ENCODE assay signal across 17 cellular contexts in genomic region chr9:27349681-27350080, GRCh38. TPM values are rescaled to one million over a fixed set of nuclear protein-coding genes. Genes with fewer than 3 reads are reported as not detected.
DNase-seq lines count a peak whose midpoint lies in the region; ATAC-seq and TF ChIP-seq lines count a peak whose summit lies in the region.
"Had no signal": no experiment of that assay in that cellular context is flagged by ENCODE, and none has a peak within 500 bp of the region (broad histone marks: within the 10 kb centered on the region; RNA-seq: fewer than 3 reads in every experiment).

No MANE protein-coding gene starts in this region.

- H3K23me2 ChIP-seq in H9 (ENCODE audit: insufficient read length, low read depth, low read length, poor library complexity, severe bottlenecking), result no peaks in the 10 kb centered on the region

- no peak overlapping the region for H4K91ac ChIP-seq in H9 (ENCODE audit: insufficient read length, low read depth, low read length)

- H3K9me3 ChIP-seq in A673 (ENCODE audit: low read depth, low read length, poor library complexity, severe bottlenecking) (no peaks in the 10 kb centered on the region), H9 (ENCODE audit: control insufficient read depth, low read depth, low read length) (no peaks in the 10 kb centered on the region), BE2C (no peaks in the 10 kb centered on the region)
- H3K9me3 ChIP-seq: MG63, SK-N-SH had no signal

- H3K27ac ChIP-seq in A673 (ENCODE audit: low read depth, low read length, poor library complexity, severe bottlenecking) (no peak overlapping the region), H9 (ENCODE audit: insufficient read length, low read depth, low read length) (no peak overlapping the region)
- H3K27ac ChIP-seq: KMS-11, PC-9 had no signal

- H3K4me1 Mint-ChIP-seq in H9, result peaks cover 37% of the 10 kb centered on the region in 2 experiments
- H3K4me1 Mint-ChIP-seq in dendritic cell treated with granulocyte-macrophage colony-stimulating factor and Interleukin-4, amounts not matched to agents 40 ng/mL and 50 ng/mL, for 4 days (ENCODE audit: low read depth), result peaks cover 82% of the 10 kb centered on the region
- peaks cover 54% of the 10 kb centered on the region for H3K4me1 Mint-ChIP-seq in neural crest cell

- ATAC-seq in GM18858 (IDR thresholded peaks at IDR 0.05; ENCODE audit: unreplicated experiment), result no peak

- CTCF ChIA-PET in A673 (lab: Charles Lee), result no interaction called here

- no peak overlapping the region for H3K23ac ChIP-seq in H9 (ENCODE audit: insufficient read length, low read depth, low read length)

- H4K8ac ChIP-seq in H9 (replicated peaks; ENCODE audit: insufficient read length, low read depth, low read length), result no peak overlapping the region

- H3K18ac ChIP-seq in H9 (ENCODE audit: insufficient read length, low read depth, low read length), result no peak overlapping the region

- H3K79me2 ChIP-seq in H9 (ENCODE audit: insufficient read depth, low read length), result no peaks in the 10 kb centered on the region

- POLR2A ChIA-PET in A673 (lab: Charles Lee; ENCODE audit: low non-redundant PET), result no interaction called here

- BruUV-seq in A673 (replicated peaks; lab: Mats Ljungman, UMichigan), result no TSS peak

- no peaks in the 10 kb centered on the region for H4K20me1 ChIP-seq in H9 (ENCODE audit: control insufficient read depth, insufficient read depth, insufficient read length)

- no peak for TF ChIP-seq CTCF in A673 (conservative IDR thresholded peaks at IDR 0.05; ENCODE audit: low read depth, low read length)
- no peak for TF ChIP-seq CTCF in H9 (conservative IDR thresholded peaks at IDR 0.05)
- TF ChIP-seq CTCF in neural crest cell (conservative IDR thresholded peaks at IDR 0.05), result no peak
- no peak for TF ChIP-seq CTCF in BE2C (IDR thresholded peaks at IDR 0.05; ENCODE audit: low read depth, low read length)

- H3K36me3 Mint-ChIP-seq in H9 (ENCODE audit: insufficient read depth in 1 of 3, low read depth in 3 of 3) (peaks cover 0 to 8% (median 4%) of the 10 kb centered on the region in 3 experiments; a peak in 5 of 7 replicates), neural crest cell (ENCODE audit: low read depth) (peaks cover 20% of the 10 kb centered on the region)
- H3K36me3 Mint-ChIP-seq in dendritic cell treated with granulocyte-macrophage colony-stimulating factor and Interleukin-4, amounts not matched to agents 40 ng/mL and 50 ng/mL, for 4 days (ENCODE audit: low read depth), result peaks cover 61% of the 10 kb centered on the region
- H3K36me3 Mint-ChIP-seq: CD8-positive, alpha-beta memory T cell had no signal

- H3K9me3 Mint-ChIP-seq in H9 (no peaks in the 10 kb centered on the region), neural crest cell (no peaks in the 10 kb centered on the region)
- H3K9me3 Mint-ChIP-seq in dendritic cell treated with granulocyte-macrophage colony-stimulating factor and Interleukin-4, amounts not matched to agents 40 ng/mL and 50 ng/mL, for 4 days, result no peaks in the 10 kb centered on the region
- H3K9me3 Mint-ChIP-seq: CD8-positive, alpha-beta memory T cell had no signal

- intact Hi-C loops in A673 (cut with micrococcal nuclease; ENCODE audit: unreplicated experiment), result no loop called here
- intact Hi-C loops in dendritic cell treated with granulocyte-macrophage colony-stimulating factor and Interleukin-4, amounts not matched to agents 40 ng/mL and 50 ng/mL, for 4 days (cut with micrococcal nuclease), result no loop called here

- H3K56ac ChIP-seq in H9 (ENCODE audit: insufficient read length, low read depth, low read length), result no peak overlapping the region

- H3T11ph ChIP-seq in H9 (ENCODE audit: low read length), result no peak overlapping the region

- H2BK120ac ChIP-seq in H9 (ENCODE audit: low read depth, low read length, poor library complexity, severe bottlenecking), result no peak overlapping the region

- H2BK12ac ChIP-seq in H9 (ENCODE audit: insufficient read length, low read depth, low read length), result no peak overlapping the region

- H3K9ac ChIP-seq in H9 (ENCODE audit: extremely low read depth, insufficient read length, low read length), result no peak overlapping the region
- H3K9ac ChIP-seq: KMS-11, SK-N-SH had no signal

- H3K4me2 ChIP-seq in H9 (ENCODE audit: insufficient read depth, insufficient read length, low read length), result no peak overlapping the region
- H3K4me2 ChIP-seq: KMS-11, PC-9, SK-N-SH had no signal

- DNase-seq in A673 (ENCODE audit: low spot score), result peak; percentile 19
- DNase-seq in H9, result no peak
- DNase-seq in neural crest cell (ENCODE audit: low read depth, low spot score), result no peak
- DNase-seq in SIG-M5 (lab: John Stamatoyannopoulos, UW), result no peak
- no peak for DNase-seq in T-helper 9 cell
- DNase-seq in BE2C, result no peak
- DNase-seq: CD8-positive, alpha-beta memory T cell; GF-D8; MG63; NCI-H187 treated with DMSO at 0.1 percent for 48 hours; NCI-H526; PC-9; SK-N-SH had no signal

- H4K5ac ChIP-seq in H9 (ENCODE audit: insufficient read length, low read depth, low read length), result no peak overlapping the region

- no peak overlapping the region for H3K4me3 ChIP-seq in A673 (ENCODE audit: low read depth, low read length, poor library complexity, severe bottlenecking)
- H3K4me3 ChIP-seq in BE2C (ENCODE audit: low read depth, low read length), result no peak overlapping the region
- H3K4me3 ChIP-seq: MG63, PC-9 had no signal

- no peaks in the 10 kb centered on the region for H3K79me1 ChIP-seq in H9 (ENCODE audit: insufficient read depth, low read depth, low read length, poor library complexity, severe bottlenecking)

- H2BK20ac ChIP-seq in H9 (ENCODE audit: low read depth, low read length, poor library complexity, severe bottlenecking), result no peak overlapping the region

- WGBS in H9 (ENCODE audit: extremely low coverage, insufficient read length, low lambda C conversion rate), result no CpG with 5 or more reads among the region's 1 CpG

- no peak overlapping the region for H2AFZ ChIP-seq in H9 (ENCODE audit: low read length)
- H2AFZ ChIP-seq: PC-9 had no signal

- H3K4me3 Mint-ChIP-seq in H9, result no peak overlapping the region
- no peak overlapping the region for H3K4me3 Mint-ChIP-seq in dendritic cell treated with granulocyte-macrophage colony-stimulating factor and Interleukin-4, amounts not matched to agents 40 ng/mL and 50 ng/mL, for 4 days
- no peak overlapping the region for H3K4me3 Mint-ChIP-seq in neural crest cell
- H3K4me3 Mint-ChIP-seq: CD8-positive, alpha-beta memory T cell had no signal

- peak overlapping the region in 2 of 3 experiments; percentile 37 to 91; a peak in 3 of 7 replicates for H3K27ac Mint-ChIP-seq in H9
- H3K27ac Mint-ChIP-seq in dendritic cell treated with granulocyte-macrophage colony-stimulating factor and Interleukin-4, amounts not matched to agents 40 ng/mL and 50 ng/mL, for 4 days, result peak overlapping the region; percentile 77
- H3K27ac Mint-ChIP-seq in neural crest cell (ENCODE audit: unreplicated experiment), result peak overlapping the region; percentile 65
- H3K27ac Mint-ChIP-seq: CD8-positive, alpha-beta memory T cell had no signal

- H2AK5ac ChIP-seq in H9 (ENCODE audit: insufficient read length, low read length), result no peak overlapping the region

- no peak overlapping the region for H3K14ac ChIP-seq in H9 (ENCODE audit: insufficient read depth, low read length)

- H2BK5ac ChIP-seq in H9 (ENCODE audit: insufficient read length, low read length), result no peak overlapping the region

- no peak overlapping the region for H3K4ac ChIP-seq in H9 (ENCODE audit: low read depth, low read length)

- H3K4me1 ChIP-seq in A673 (ENCODE audit: insufficient read depth, low read length, poor library complexity, severe bottlenecking) (no peaks in the 10 kb centered on the region), H9 (ENCODE audit: insufficient read depth, low read length) (peaks cover 18% of the 10 kb centered on the region; the same call in 1 of the 2 replicates), BE2C (peaks cover 17% of the 10 kb centered on the region)

- no peaks in the 10 kb centered on the region for H3K36me3 ChIP-seq in A673 (ENCODE audit: insufficient read depth, low read length, poor library complexity, severe bottlenecking)
- H3K36me3 ChIP-seq in BE2C, result no peaks in the 10 kb centered on the region
- H3K36me3 ChIP-seq: MG63 had no signal

- no peak overlapping the region for H2BK15ac ChIP-seq in H9 (ENCODE audit: low read depth, low read length)

- H3K27me3 ChIP-seq in A673 (replicated peaks; ENCODE audit: insufficient read depth, low read depth, low read length, poor library complexity), result no peaks in the 10 kb centered on the region
- no peaks in the 10 kb centered on the region; the same call in 1 of the 2 replicates for H3K27me3 ChIP-seq in H9 (ENCODE audit: insufficient read depth, low read length)
- H3K27me3 ChIP-seq in BE2C, result no peaks in the 10 kb centered on the region
- H3K27me3 ChIP-seq: MG63 had no signal

- H3K27me3 Mint-ChIP-seq in H9 (ENCODE audit: low read depth), result no peaks in the 10 kb centered on the region
- H3K27me3 Mint-ChIP-seq in dendritic cell treated with granulocyte-macrophage colony-stimulating factor and Interleukin-4, amounts not matched to agents 40 ng/mL and 50 ng/mL, for 4 days, result no peaks in the 10 kb centered on the region
- no peaks in the 10 kb centered on the region for H3K27me3 Mint-ChIP-seq in neural crest cell (ENCODE audit: low read depth)
- H3K27me3 Mint-ChIP-seq: CD8-positive, alpha-beta memory T cell had no signal

RNA-seq across cellular contexts. Expression of gene EQTN, which starts 52.7 kb away (rescaled TPM):
- total RNA-seq in A673 (2021) (not detected in 2 replicates), H9 (2021) (not detected in 2 replicates), neural crest cell (0.39 and 0.40 TPM in 2 replicates)
- polyA plus RNA-seq in BE2C (2012; ENCODE audit: insufficient read depth, insufficient read length, low read depth), result not detected
- total RNA-seq: CD8-positive, alpha-beta memory T cell; PC-9 had no signal
- polyA plus RNA-seq: BJ; CD8-positive, alpha-beta memory T cell; SK-N-SH had no signal
